In genomic region chr19:41261474-41262190, GRCh38 we compare ENCODE assay signal across 8 cellular contexts. TPM values are rescaled to one million over a fixed set of nuclear protein-coding genes. Genes with fewer than 3 reads are reported as not detected.
DNase-seq lines count a peak whose midpoint lies in the region; ATAC-seq and TF ChIP-seq lines count a peak whose summit lies in the region.

No MANE protein-coding gene starts in this region.

- H3K27ac Mint-ChIP-seq in Calu3 (ENCODE audit: unreplicated experiment) = peak overlapping the region; percentile 100

- peaks cover 3% of the 10 kb centered on the region for H3K4me1 ChIP-seq in ovary (ENCODE audit: insufficient read depth)

- H3K27me3 Mint-ChIP-seq in Calu3 (ENCODE audit: unreplicated experiment) = peaks cover 12% of the 10 kb centered on the region

- H3K4me1 Mint-ChIP-seq in Calu3 (ENCODE audit: low read depth, unreplicated experiment) = peaks cover 26% of the 10 kb centered on the region

- H3K4me3 ChIP-seq in SK-N-MC (peak overlapping the region; percentile 97), ovary (peak overlapping the region; percentile 84)

- H3K36me3 Mint-ChIP-seq in Calu3 (ENCODE audit: insufficient read depth, unreplicated experiment) = peaks cover 62% of the 10 kb centered on the region

- peaks cover under 1% of the 10 kb centered on the region; the same call in 1 of the 2 replicates for H3K36me3 ChIP-seq in SK-N-MC (ENCODE audit: insufficient read depth, low read length)
- H3K36me3 ChIP-seq in ovary = no peaks in the 10 kb centered on the region

- TF ChIP-seq POLR2A in ovary (IDR thresholded peaks at IDR 0.05) = no peak

- no peak for TF ChIP-seq EP300 in ovary (IDR thresholded peaks at IDR 0.05)

- intact Hi-C loops in Calu3 (cut with micrococcal nuclease; ENCODE audit: unreplicated experiment) = loop anchor here (1.0 to 5.0 kb wide), 2 partner anchors 34 to 57 kb away; no protein-coding TSS in a partner anchor
- intact Hi-C loops in ovary (cut with DNase I) = loop anchor here in 3 of 4 donors (1.0 to 10.0 kb wide), 4 partner anchors 46 to 57 kb away; no protein-coding TSS in a partner anchor

- BruUV-seq in Calu3 (replicated peaks; lab: Mats Ljungman, UMichigan) = no TSS peak

- H3K9me3 Mint-ChIP-seq in Calu3 (ENCODE audit: low read depth, unreplicated experiment) = no peaks in the 10 kb centered on the region

- CTCF ChIA-PET in Calu3 (lab: Charles Lee) = interaction anchor here (0.9 to 2.2 kb wide), 6 partner anchors 33 to 178 kb away, joined by 3 to 54 read pairs (median 6); partner anchors contain the start of gene CYP2S1

- 58 to 59% (median 58%) methylated on average over 10 of the region's 10 CpGs for WGBS in ovary, 3 donors

- peak overlapping the region; percentile 80 for H3K9ac ChIP-seq in SK-N-MC (ENCODE audit: insufficient read length)

- H3K27ac ChIP-seq in SK-N-MC (no peak overlapping the region), epithelial cell of prostate (peak overlapping the region; percentile 93), ovary (peak overlapping the region; percentile 46 to 94)

- no peak for ATAC-seq in HG02870 (IDR thresholded peaks at IDR 0.05; ENCODE audit: unreplicated experiment)
- no peak for ATAC-seq in HG03565 (IDR thresholded peaks at IDR 0.05; ENCODE audit: unreplicated experiment)
- no peak for ATAC-seq in GM18861 (IDR thresholded peaks at IDR 0.05; ENCODE audit: unreplicated experiment)

- peak overlapping the region; percentile 95 for H3K4me3 Mint-ChIP-seq in Calu3 (ENCODE audit: low read depth, unreplicated experiment)

- TF ChIP-seq CTCF in Calu3 (IDR thresholded peaks at IDR 0.05; ENCODE audit: unreplicated experiment) = no peak
- no peak for TF ChIP-seq CTCF in ovary (IDR thresholded peaks at IDR 0.05)

- H3K9me3 ChIP-seq in SK-N-MC (ENCODE audit: low read depth, low read length) = no peaks in the 10 kb centered on the region
- H3K9me3 ChIP-seq in ovary = no peaks in the 10 kb centered on the region

- DNase-seq in Calu3 = no peak
- DNase-seq in SK-N-MC (ENCODE audit: low read depth, low spot score) = no peak
- peak; percentile 16 for DNase-seq in epithelial cell of prostate (ENCODE audit: low read depth, low spot score)
- peak in 2 of 5 donors; percentile 22 to 41 for DNase-seq in ovary
- DNase-seq in SK-N-DZ (ENCODE audit: low spot score) = no peak

- no peaks in the 10 kb centered on the region for H3K27me3 ChIP-seq in ovary

RNA-seq across cellular contexts. Expression of gene HNRNPUL1, which starts 2.5 kb away (rescaled TPM):
- 320 and 370 TPM in 2 replicates for total RNA-seq in Calu3 (2022)
- total RNA-seq in ovary = 100 to 1,000 TPM; 102 to 259 (median 223) TPM
- 100 to 1,000 TPM; 144 to 211 TPM for polyA plus RNA-seq in ovary
- 128 and 132 TPM in 2 replicates for polyA plus RNA-seq in SK-N-DZ (2014; cell fraction: cytosol; rRNA removed)
- polyA plus RNA-seq in SK-N-DZ (2014; cell fraction: nucleus; rRNA removed) = 50.4 and 50.6 TPM in 2 replicates

RNA-seq across cellular contexts. Expression of gene AXL, which starts 42.6 kb away (rescaled TPM):
- total RNA-seq in Calu3 (2022) (107 and 118 TPM in 2 replicates), ovary (10 to 100 TPM; 24.0 to 67.7 (median 36.1) TPM)
- polyA plus RNA-seq in ovary = 10 to 100 TPM; 18.1 to 34.7 TPM
- 0.02 TPM in 1 of 2 replicates, not detected in the other for polyA plus RNA-seq in SK-N-DZ (2014; cell fraction: cytosol; rRNA removed)
- not detected in 2 replicates for polyA plus RNA-seq in SK-N-DZ (2014; cell fraction: nucleus; rRNA removed)

RNA-seq across cellular contexts. Expression of gene CCDC97, which starts 48.3 kb away (rescaled TPM):
- total RNA-seq in Calu3 (2022) (45.8 and 48.0 TPM in 2 replicates), ovary (10 to 100 TPM; 12.8 to 46.1 (median 32.1) TPM)
- 10 to 100 TPM; 17.4 to 23.6 TPM for polyA plus RNA-seq in ovary
- polyA plus RNA-seq in SK-N-DZ (2014; cell fraction: cytosol; rRNA removed) = 7.1 and 8.5 TPM in 2 replicates
- polyA plus RNA-seq in SK-N-DZ (2014; cell fraction: nucleus; rRNA removed) = 5.3 and 5.6 TPM in 2 replicates
